Comparison of ENCODE assay signal across 8 cellular contexts in the genomic region with DNA sequence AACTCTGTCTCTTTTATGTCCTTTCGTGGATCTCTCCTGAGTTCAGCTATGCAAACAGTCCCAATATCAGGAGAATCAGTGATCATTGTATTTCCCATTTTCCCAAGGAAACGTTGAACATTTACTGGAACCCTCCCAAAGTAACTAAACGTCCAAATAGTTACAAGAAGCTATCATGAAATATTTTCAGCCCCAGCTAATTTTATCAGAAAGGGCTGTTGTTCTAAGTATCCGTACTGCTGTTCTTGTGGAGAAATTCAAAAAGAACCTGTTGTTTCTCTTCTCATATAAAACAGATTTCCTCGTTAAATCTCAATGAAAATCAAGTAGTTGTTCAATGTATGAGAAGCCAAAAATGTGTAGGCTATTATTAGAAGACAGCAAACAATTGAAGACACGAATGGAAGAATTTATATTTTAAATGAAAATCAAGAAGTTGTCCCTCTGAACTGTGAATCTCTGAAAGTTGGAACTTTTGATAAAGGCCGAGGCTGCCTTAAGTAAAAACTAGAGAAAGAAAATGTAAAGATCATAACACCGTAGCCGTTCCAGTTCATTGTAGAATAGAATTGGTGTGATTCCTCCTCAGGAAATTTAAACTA.
DNase-seq lines count a peak whose midpoint lies in the region; ATAC-seq and TF ChIP-seq lines count a peak whose summit lies in the region.

No MANE protein-coding gene starts in this region.

- H3K27me3 ChIP-seq in DOHH2 (ENCODE audit: control insufficient read depth, low read length) (no peaks in the 10 kb centered on the region), esophagus squamous epithelium (peaks cover 0 to 32% (median 0%) of the 10 kb centered on the region in 4 donors), psoas muscle (ENCODE audit: insufficient read depth in 3 of 3, low read length in 2 of 3) (peaks cover 0 to 81% (median 28%) of the 10 kb centered on the region in 3 donors)

- TF ChIP-seq POLR2A in esophagus squamous epithelium (IDR thresholded peaks at IDR 0.05): no peak

- no peak for TF ChIP-seq CTCF in DOHH2 (IDR thresholded peaks at IDR 0.05; ENCODE audit: low read depth, low read length, poor library complexity, severe bottlenecking)
- TF ChIP-seq CTCF in RWPE1 (conservative IDR thresholded peaks at IDR 0.05; ENCODE audit: low read depth): no peak
- no peak for TF ChIP-seq CTCF in esophagus squamous epithelium (IDR thresholded peaks at IDR 0.05)
- TF ChIP-seq CTCF in psoas muscle (IDR thresholded peaks at IDR 0.05): no peak

- H3K79me2 ChIP-seq in DOHH2 (ENCODE audit: control insufficient read depth, low read length): peaks cover 6% of the 10 kb centered on the region

- intact Hi-C loops in esophagus squamous epithelium (cut with DNase I): loop anchor here (10.0 kb wide), 1 partner anchor 70 kb away; a partner anchor contains a TSS
- intact Hi-C loops in psoas muscle (cut with DNase I): loop anchor here in 1 of 2 donors (5.0 kb wide), 2 partner anchors 37 to 77 kb away; a partner anchor contains a TSS

- H3K9me3 ChIP-seq in DOHH2 (ENCODE audit: control insufficient read depth, insufficient read depth, low read length) (no peaks in the 10 kb centered on the region), esophagus squamous epithelium (no peaks in the 10 kb centered on the region), psoas muscle (no peaks in the 10 kb centered on the region)

- H3K4me3 ChIP-seq in DOHH2 (ENCODE audit: low read length) (peak overlapping the region; percentile 94), esophagus squamous epithelium (peak overlapping the region; percentile 44 to 73 (median 64)), psoas muscle (peak overlapping the region; percentile 67)

- H4K20me1 ChIP-seq in DOHH2 (ENCODE audit: control insufficient read depth, insufficient read depth, low read depth, low read length): no peaks in the 10 kb centered on the region

- H3K4me1 ChIP-seq in DOHH2 (ENCODE audit: control insufficient read depth, low read length): peaks cover 44% of the 10 kb centered on the region
- peaks cover 5 to 45% (median 8%) of the 10 kb centered on the region in 3 donors for H3K4me1 ChIP-seq in esophagus squamous epithelium
- peaks cover 8% of the 10 kb centered on the region for H3K4me1 ChIP-seq in psoas muscle

- no peak for DNase-seq in RWPE1 (ENCODE audit: low spot score)
- DNase-seq in esophagus squamous epithelium (lab: John Stamatoyannopoulos, UW): no peak
- no peak for DNase-seq in psoas muscle
- no peak for DNase-seq in NCI-H2227 (lab: John Stamatoyannopoulos, UW; ENCODE audit: unreplicated experiment)
- no peak for DNase-seq in islet precursor cell
- no peak for DNase-seq in stimulated activated CD4-positive, alpha-beta T cell treated with anti-CD3 and anti-CD28 coated beads, Interleukin-4, amount 100 ng/mL, for 24 hours

- H3K36me3 ChIP-seq in DOHH2 (ENCODE audit: control insufficient read depth, low read length): peaks cover 24% of the 10 kb centered on the region
- H3K36me3 ChIP-seq in esophagus squamous epithelium: no peaks in the 10 kb centered on the region
- no peaks in the 10 kb centered on the region for H3K36me3 ChIP-seq in psoas muscle (ENCODE audit: insufficient read depth in 1 of 2, low read depth in 1 of 2)

- H3K27ac ChIP-seq in DOHH2 (ENCODE audit: low read depth, low read length) (peak overlapping the region; percentile 95), RWPE1 (peak overlapping the region; percentile 95), esophagus squamous epithelium (peak overlapping the region; percentile 94 to 98 (median 96)), psoas muscle (peak overlapping the region; percentile 76)

- CTCF ChIA-PET in RWPE1 (lab: Yijun Ruan, JAX): no interaction called here

- POLR2A ChIA-PET in RWPE1 (lab: Yijun Ruan, JAX; ENCODE audit: low non-redundant PET): interaction anchor here (0.6 to 0.8 kb wide), 3 partner anchors 9 to 53 kb away, joined by 3 to 4 read pairs (median 3); a partner anchor contains a TSS

- peak overlapping the region; percentile 79 for H3K4me2 ChIP-seq in DOHH2 (ENCODE audit: low read length)

- H3F3A ChIP-seq in DOHH2 (ENCODE audit: control insufficient read depth, insufficient read depth): peaks cover 48% of the 10 kb centered on the region

- no peak for ATAC-seq in psoas muscle
- ATAC-seq in HG02798 (IDR thresholded peaks at IDR 0.05; ENCODE audit: poor library complexity, unreplicated experiment): no peak

- no peaks in the 10 kb centered on the region for H3K9me2 ChIP-seq in DOHH2 (replicated peaks; ENCODE audit: control insufficient read depth, low read length)

- 3 to 4% methylated on average over 9 of the region's 9 CpGs for WGBS in esophagus squamous epithelium, 2 donors
- WGBS in psoas muscle, 3 donors: 12 to 15% (median 14%) methylated on average over 9 of the region's 9 CpGs
